ENCODE assay signal across 15 cellular contexts in the genomic region with DNA sequence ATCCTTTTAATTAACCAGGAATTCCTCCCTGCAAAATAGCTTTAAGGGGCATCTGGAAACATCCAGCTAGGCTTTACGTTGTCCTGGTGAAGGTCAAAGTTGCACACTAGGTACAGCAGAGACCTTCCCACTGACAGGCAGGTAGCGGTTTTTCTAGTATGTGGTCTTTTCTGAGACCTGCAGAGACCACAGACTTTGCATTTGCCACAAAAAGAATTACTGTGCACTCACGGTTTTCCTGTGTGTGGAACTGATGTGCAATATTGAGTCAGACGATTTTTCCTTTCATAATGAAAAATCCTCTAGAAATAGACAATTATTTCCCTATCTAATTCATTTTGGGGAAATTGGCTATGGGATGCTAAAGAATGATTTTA.
A peak's percentile ranks its signal among the peaks of the same experiment; 100 is the strongest.
DNase-seq lines count a peak whose midpoint lies in the region; ATAC-seq, FAIRE-seq and TF ChIP-seq lines count a peak whose summit lies in the region.
"Had no signal": no experiment of that assay in that cellular context is flagged by ENCODE, and none has a peak within 500 bp of the region (broad histone marks: within the 10 kb centered on the region; RNA-seq: fewer than 3 reads in every experiment).

No MANE protein-coding gene starts in this region.

- in situ Hi-C loops in GM12878 (cut with MboI), result no loop called here

- no peak overlapping the region for H3K27ac ChIP-seq in GM12878 (ENCODE audit: control insufficient read depth, insufficient read depth)
- H3K27ac ChIP-seq in CD8-positive, alpha-beta memory T cell (ENCODE audit: low read depth, low read length), result no peak overlapping the region
- H3K27ac ChIP-seq: parathyroid adenoma, VCaP had no signal

- peak; percentile 97 for ATAC-seq in GM19043 (IDR thresholded peaks at IDR 0.05; ENCODE audit: low read depth, unreplicated experiment)
- peak; percentile 96 for ATAC-seq in GM21717 (IDR thresholded peaks at IDR 0.05; ENCODE audit: unreplicated experiment)
- peak; percentile 85 for ATAC-seq in HG03103 (IDR thresholded peaks at IDR 0.05; ENCODE audit: low read depth, unreplicated experiment)
- ATAC-seq in GM12878, result peak; percentile 89
- ATAC-seq: HepG2 had no signal

- CTCF ChIA-PET in GM12878 (lab: Yijun Ruan, JAX), result interaction anchor here (0.5 to 1.3 kb wide), 2 partner anchors 165 to 246 kb away, joined by 3 to 4 read pairs; no protein-coding TSS in a partner anchor
- CTCF ChIA-PET in CD8-positive, alpha-beta memory T cell (lab: Charles Lee), result no interaction called here

- no peaks in the 10 kb centered on the region for H3K36me3 ChIP-seq in GM12878 (ENCODE audit: control insufficient read depth in 2 of 2, insufficient read depth in 2 of 2, low read length in 1 of 2)
- H3K36me3 ChIP-seq in CD8-positive, alpha-beta memory T cell (ENCODE audit: insufficient read depth, low read length), result no peaks in the 10 kb centered on the region

- intact Hi-C loops in GM12878 (cut with micrococcal nuclease; ENCODE audit: unreplicated experiment), result loop anchor here (10.0 kb wide), 1 partner anchor 532 kb away; no protein-coding TSS in a partner anchor

- 0 out of 2 replicates have a peak overlapping the region, but pooled peaks have one; percentile 0 for H3K4me2 ChIP-seq in GM12878 (ENCODE audit: control insufficient read depth, insufficient read depth)

- no peaks in the 10 kb centered on the region for H3K4me1 ChIP-seq in GM12878 (ENCODE audit: control insufficient read depth, insufficient read depth, low read length)
- no peaks in the 10 kb centered on the region for H3K4me1 ChIP-seq in CD8-positive, alpha-beta memory T cell (ENCODE audit: insufficient read depth, low read length)
- H3K4me1 ChIP-seq: parathyroid adenoma had no signal

- peak; percentile 47 for FAIRE-seq in GM12878 (lab: Jason Lieb, UNC)
- FAIRE-seq: GM18507, HepG2 had no signal

- H3K4me3 Mint-ChIP-seq in CD8-positive, alpha-beta memory T cell, result no peak overlapping the region
- H3K4me3 Mint-ChIP-seq: endodermal cell had no signal

- H3K27me3 Mint-ChIP-seq in CD8-positive, alpha-beta memory T cell, result no peaks in the 10 kb centered on the region

- H4K20me1 ChIP-seq in GM12878 (ENCODE audit: control insufficient read depth, insufficient read depth), result no peaks in the 10 kb centered on the region

- RAD21 ChIA-PET in GM12878 (lab: Charles Lee; ENCODE audit: unreplicated experiment), result no interaction called here

- H3K36me3 Mint-ChIP-seq in CD8-positive, alpha-beta memory T cell, result no peaks in the 10 kb centered on the region

- no peak for TF ChIP-seq POLR2A in GM12878 (IDR thresholded peaks at IDR 0.05; ENCODE audit: low read depth, low read length)

- H3K27ac Mint-ChIP-seq in CD8-positive, alpha-beta memory T cell, result no peak overlapping the region
- H3K27ac Mint-ChIP-seq: endodermal cell had no signal

- no peak overlapping the region for H2AFZ ChIP-seq in GM12878 (ENCODE audit: control insufficient read depth, low read depth, low read length)
- H2AFZ ChIP-seq: parathyroid adenoma had no signal

- no peaks in the 10 kb centered on the region for H3K4me1 Mint-ChIP-seq in CD8-positive, alpha-beta memory T cell
- H3K4me1 Mint-ChIP-seq: endodermal cell had no signal

- H3K27me3 ChIP-seq in GM12878 (replicated peaks in 1 of 2; ENCODE audit: control insufficient read depth in 2 of 2, insufficient read depth in 2 of 2, low read length in 1 of 2), result peaks cover 0 to 1% of the 10 kb centered on the region in 2 experiments; a peak in 3 of 4 replicates
- no peaks in the 10 kb centered on the region for H3K27me3 ChIP-seq in CD8-positive, alpha-beta memory T cell (ENCODE audit: insufficient read depth, low read length, poor library complexity, severe bottlenecking)

- no peak overlapping the region for H3K9ac ChIP-seq in GM12878 (ENCODE audit: control insufficient read depth, insufficient read depth, low read length)
- H3K9ac ChIP-seq: parathyroid adenoma had no signal

- 0% methylated on average over 4 of the region's 4 CpGs for WGBS in GM12878 (ENCODE audit: insufficient coverage, insufficient replicate concordance, low lambda C conversion rate, missing lambda C conversion rate)

- peaks cover 0 to 7% (median 4%) of the 10 kb centered on the region in 5 donors for H3K9me3 Mint-ChIP-seq in CD8-positive, alpha-beta memory T cell
- H3K9me3 Mint-ChIP-seq: endodermal cell had no signal

- no peaks in the 10 kb centered on the region for H3K79me2 ChIP-seq in GM12878 (ENCODE audit: control insufficient read depth, insufficient read depth, low read length)
- H3K79me2 ChIP-seq: parathyroid adenoma had no signal

- no peaks in the 10 kb centered on the region for H3K9me3 ChIP-seq in GM12878 (replicated peaks; ENCODE audit: control insufficient read depth, insufficient read depth, low read length)
- H3K9me3 ChIP-seq in CD8-positive, alpha-beta memory T cell (ENCODE audit: low read length), result no peaks in the 10 kb centered on the region

- no peak for TF ChIP-seq CTCF in GM12878 (IDR thresholded peaks at IDR 0.05 in 2 of 3, conservative IDR thresholded peaks at IDR 0.05 in 1 of 3; ENCODE audit: control insufficient read depth in 2 of 3, extremely low read depth in 1 of 3, insufficient read depth in 1 of 3, low read depth in 3 of 3, low read length in 3 of 3)

- TF ChIP-seq RAD21 in GM12878 (IDR thresholded peaks at IDR 0.05; ENCODE audit: insufficient read depth, low read depth, low read length), result no peak

- POLR2A ChIA-PET in GM12878 (lab: Charles Lee), result no interaction called here
- POLR2A ChIA-PET in CD8-positive, alpha-beta memory T cell (lab: Charles Lee), result no interaction called here

- DNase-seq in GM12878 (ENCODE audit: low read depth, low spot score) (peak; percentile 30), UCSD-AML1 (lab: John Stamatoyannopoulos, UW; ENCODE audit: unreplicated experiment) (no peak), globus pallidus (ENCODE audit: low spot score) (no peak)
- no peak for DNase-seq in CD8-positive, alpha-beta memory T cell
- DNase-seq: activated T-cell treated with anti-CD3 and anti-CD28 coated beads, Interleukin-2, amount 50 U/mL, for 48 hours; endodermal cell; NCI-H2029; stimulated activated CD4-positive, alpha-beta T cell treated with anti-CD3 and anti-CD28 coated beads, Interleukin-4, amount 100 ng/mL, for 1 hour had no signal

- SMC1A ChIA-PET in GM12878 (lab: Charles Lee; ENCODE audit: uncharacterized antibody, unreplicated experiment), result no interaction called here

- BruUV-seq in GM12878 (replicated peaks; lab: Mats Ljungman, UMichigan), result no TSS peak

- TF ChIP-seq EP300 in GM12878 (IDR thresholded peaks at IDR 0.05; ENCODE audit: borderline replicate concordance in 1 of 2, control insufficient read depth in 1 of 2, low read depth in 2 of 2, low read length in 2 of 2), result no peak

- H3K4me3 ChIP-seq in GM12878, result no peak overlapping the region
- H3K4me3 ChIP-seq in CD8-positive, alpha-beta memory T cell (ENCODE audit: low read length), result no peak overlapping the region

TF ChIP-seq in GM12878, 131 proteins besides CTCF, POLR2A, EP300 and RAD21 (continues in another document):
- TF ChIP-seq POU2F2 (IDR thresholded peaks at IDR 0.05; ENCODE audit: borderline replicate concordance, low read depth, low read length) (peak; percentile 93), SREBF2 (IDR thresholded peaks at IDR 0.05; ENCODE audit: low read length) (no peak), GABPA (IDR thresholded peaks at IDR 0.05; ENCODE audit: low read depth) (0 out of 2 replicates have a peak, but pooled peaks have one; percentile 37), BHLHE40 (IDR thresholded peaks at IDR 0.05; ENCODE audit: borderline replicate concordance in 1 of 2, low read depth in 2 of 2, low read length in 1 of 2) (peak; percentile 27 to 40; a peak in 1 of 4 replicates), REST (IDR thresholded peaks at IDR 0.05; ENCODE audit: low read depth, low read length) (no peak), CBFB (IDR thresholded peaks at IDR 0.05; ENCODE audit: low read depth) (peak; percentile 49; the same call in 1 of the 2 replicates)
- TF ChIP-seq, protein P1, sequence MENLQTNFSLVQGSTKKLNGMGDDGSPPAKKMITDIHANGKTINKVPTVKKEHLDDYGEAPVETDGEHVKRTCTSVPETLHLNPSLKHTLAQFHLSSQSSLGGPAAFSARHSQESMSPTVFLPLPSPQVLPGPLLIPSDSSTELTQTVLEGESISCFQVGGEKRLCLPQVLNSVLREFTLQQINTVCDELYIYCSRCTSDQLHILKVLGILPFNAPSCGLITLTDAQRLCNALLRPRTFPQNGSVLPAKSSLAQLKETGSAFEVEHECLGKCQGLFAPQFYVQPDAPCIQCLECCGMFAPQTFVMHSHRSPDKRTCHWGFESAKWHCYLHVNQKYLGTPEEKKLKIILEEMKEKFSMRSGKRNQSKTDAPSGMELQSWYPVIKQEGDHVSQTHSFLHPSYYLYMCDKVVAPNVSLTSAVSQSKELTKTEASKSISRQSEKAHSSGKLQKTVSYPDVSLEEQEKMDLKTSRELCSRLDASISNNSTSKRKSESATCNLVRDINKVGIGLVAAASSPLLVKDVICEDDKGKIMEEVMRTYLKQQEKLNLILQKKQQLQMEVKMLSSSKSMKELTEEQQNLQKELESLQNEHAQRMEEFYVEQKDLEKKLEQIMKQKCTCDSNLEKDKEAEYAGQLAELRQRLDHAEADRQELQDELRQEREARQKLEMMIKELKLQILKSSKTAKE (IDR thresholded peaks at IDR 0.05; ENCODE audit: low read depth, poor library complexity, severe bottlenecking), result no peak
